ENCODE assay signal across 9 cellular contexts in genomic region chr3:66572938-66573710, GRCh38.
DNase-seq lines count a peak whose midpoint lies in the region; ATAC-seq and TF ChIP-seq lines count a peak whose summit lies in the region.
"Had no signal": no experiment of that assay in that cellular context is flagged by ENCODE, and none has a peak within 500 bp of the region (broad histone marks: within the 10 kb centered on the region; RNA-seq: fewer than 3 reads in every experiment).

No MANE protein-coding gene starts in this region.

- BruUV-seq in MCF 10A (replicated peaks; lab: Mats Ljungman, UMichigan) = no TSS peak

- peak; percentile 58 for ATAC-seq in HG03139 (IDR thresholded peaks at IDR 0.05; ENCODE audit: unreplicated experiment)
- no peak for ATAC-seq in left colon
- no peak for ATAC-seq in HG03039 (IDR thresholded peaks at IDR 0.05; ENCODE audit: unreplicated experiment)

- H3K4me3 ChIP-seq in brain microvascular endothelial cell (ENCODE audit: low read depth, low read length) = no peak overlapping the region
- no peak overlapping the region for H3K4me3 ChIP-seq in retinal pigment epithelial cell (ENCODE audit: low read length)

- intact Hi-C loops in left colon (cut with DNase I, micrococcal nuclease) (no loop called here), MCF 10A (cut with micrococcal nuclease) (no loop called here)

- H3K36me3 Mint-ChIP-seq in activated CD4-positive, alpha-beta T cell treated with anti-CD3 and anti-CD28 coated beads, Interleukin-2, amount 10 ng/mL, durations not matched to agents 7 days and 5 days (ENCODE audit: low read depth) = no peaks in the 10 kb centered on the region
- H3K36me3 Mint-ChIP-seq in MCF 10A (ENCODE audit: insufficient read depth, unreplicated experiment) = no peaks in the 10 kb centered on the region

- peak; percentile 62 for TF ChIP-seq CTCF in brain microvascular endothelial cell (IDR thresholded peaks at IDR 0.05; ENCODE audit: low read depth, low read length, missing control alignments)
- peak; percentile 45 for TF ChIP-seq CTCF in retinal pigment epithelial cell (conservative IDR thresholded peaks at IDR 0.05; ENCODE audit: low read depth, low read length)
- TF ChIP-seq CTCF in MCF 10A (IDR thresholded peaks at IDR 0.05; ENCODE audit: unreplicated experiment) = no peak

- peak; percentile 5 for DNase-seq in activated CD4-positive, alpha-beta T cell treated with anti-CD3 and anti-CD28 coated beads, Interleukin-2, amount 50 U/mL, for 48 hours
- no peak for DNase-seq in activated CD4-positive, alpha-beta T cell treated with anti-CD3 and anti-CD28 coated beads, Interleukin-2, amount 10 ng/mL, durations not matched to agents 7 days and 5 days
- DNase-seq in brain microvascular endothelial cell = no peak
- DNase-seq in retinal pigment epithelial cell (ENCODE audit: low read depth) = no peak
- DNase-seq in left colon = no peak
- no peak for DNase-seq in MCF 10A (ENCODE audit: unreplicated experiment)
- DNase-seq: hippocampal formation had no signal

- no peaks in the 10 kb centered on the region for H3K27me3 ChIP-seq in brain microvascular endothelial cell (replicated peaks)

- no peak overlapping the region for H3K27ac Mint-ChIP-seq in activated CD4-positive, alpha-beta T cell treated with anti-CD3 and anti-CD28 coated beads, Interleukin-2, amount 10 ng/mL, durations not matched to agents 7 days and 5 days
- H3K27ac Mint-ChIP-seq in MCF 10A (ENCODE audit: low read depth, unreplicated experiment) = no peak overlapping the region

- H3K4me1 Mint-ChIP-seq in activated CD4-positive, alpha-beta T cell treated with anti-CD3 and anti-CD28 coated beads, Interleukin-2, amount 10 ng/mL, durations not matched to agents 7 days and 5 days = no peaks in the 10 kb centered on the region
- no peaks in the 10 kb centered on the region for H3K4me1 Mint-ChIP-seq in MCF 10A (ENCODE audit: insufficient read depth, unreplicated experiment)

- no peak overlapping the region for H3K27ac ChIP-seq in brain microvascular endothelial cell

- in situ Hi-C loops in brain microvascular endothelial cell (cut with HindIII; ENCODE audit: low pct_ligation_motif_present, low sequenced_read_pairs) = no loop called here

- no peaks in the 10 kb centered on the region for H3K9me3 Mint-ChIP-seq in activated CD4-positive, alpha-beta T cell treated with anti-CD3 and anti-CD28 coated beads, Interleukin-2, amount 10 ng/mL, durations not matched to agents 7 days and 5 days
- H3K9me3 Mint-ChIP-seq in MCF 10A (ENCODE audit: unreplicated experiment) = peaks cover under 1% of the 10 kb centered on the region

- no peaks in the 10 kb centered on the region for H3K36me3 ChIP-seq in brain microvascular endothelial cell (replicated peaks)

- H3K27me3 Mint-ChIP-seq in activated CD4-positive, alpha-beta T cell treated with anti-CD3 and anti-CD28 coated beads, Interleukin-2, amount 10 ng/mL, durations not matched to agents 7 days and 5 days = no peaks in the 10 kb centered on the region
- no peaks in the 10 kb centered on the region for H3K27me3 Mint-ChIP-seq in MCF 10A (ENCODE audit: insufficient read depth, unreplicated experiment)

- H3K4me3 Mint-ChIP-seq in activated CD4-positive, alpha-beta T cell treated with anti-CD3 and anti-CD28 coated beads, Interleukin-2, amount 10 ng/mL, durations not matched to agents 7 days and 5 days = no peak overlapping the region
- no peak overlapping the region for H3K4me3 Mint-ChIP-seq in MCF 10A (ENCODE audit: unreplicated experiment)

- CTCF ChIA-PET in activated CD4-positive, alpha-beta T cell treated with anti-CD3 and anti-CD28 coated beads, Interleukin-2, amount 10 ng/mL, durations not matched to agents 7 days and 5 days (lab: Charles Lee) = interaction anchor here (0.9 kb wide), 1 partner anchor 10 kb away, joined by 3 read pairs; no protein-coding TSS in a partner anchor
- CTCF ChIA-PET in MCF 10A (lab: Yijun Ruan, JAX) = interaction anchor here (1.3 kb wide), 1 partner anchor 12 kb away, joined by 5 read pairs; no protein-coding TSS in a partner anchor

- POLR2A ChIA-PET in activated CD4-positive, alpha-beta T cell treated with anti-CD3 and anti-CD28 coated beads, Interleukin-2, amount 10 ng/mL, durations not matched to agents 7 days and 5 days (lab: Charles Lee) = interaction anchor here (0.6 kb wide), 1 partner anchor 574 kb away, joined by 3 read pairs; no protein-coding TSS in a partner anchor
- POLR2A ChIA-PET in MCF 10A (lab: Yijun Ruan, JAX) = no interaction called here

Comparison
In these comparisons a context has a peak if more than half of its experiments do, and no peak if none do; other contexts are left out.
1. DNase-seq: peak in activated CD4-positive, alpha-beta T cell treated with anti-CD3 and anti-CD28 coated beads, Interleukin-2, amount 50 U/mL, for 48 hours (2 of 2); none in activated CD4-positive, alpha-beta T cell treated with anti-CD3 and anti-CD28 coated beads, Interleukin-2, amount 10 ng/mL, durations not matched to agents 7 days and 5 days (single experiment), brain microvascular endothelial cell (single experiment), retinal pigment epithelial cell (single experiment), left colon (0 of 2) and MCF 10A (single experiment).